In genomic region chr10:68327889-68328786, GRCh38 we compare ENCODE assay signal across 8 cellular contexts. TPM values are rescaled to one million over a fixed set of nuclear protein-coding genes. Genes with fewer than 3 reads are reported as not detected.
A peak's percentile ranks its signal among the peaks of the same experiment; 100 is the strongest.
DNase-seq lines count a peak whose midpoint lies in the region; ATAC-seq and TF ChIP-seq lines count a peak whose summit lies in the region.

No MANE protein-coding gene starts in this region.

- H2AK9ac ChIP-seq in IMR-90 (replicated peaks; ENCODE audit: low read depth, low read length, poor library complexity) = no peak overlapping the region

- peak overlapping the region; percentile 5; the same call in 1 of the 2 replicates for H4K91ac ChIP-seq in IMR-90 (ENCODE audit: insufficient read depth, low read depth, low read length)

- in situ Hi-C loops in IMR-90 (cut with MboI; ENCODE audit: low sequenced_read_pairs) = no loop called here

- peaks cover 10% of the 10 kb centered on the region for H3K4me1 ChIP-seq in IMR-90 (ENCODE audit: control insufficient read depth, insufficient read depth, low read length)
- peaks cover 6 to 34% (median 25%) of the 10 kb centered on the region in 3 donors for H3K4me1 ChIP-seq in esophagus squamous epithelium

- peak overlapping the region; percentile 87 for H2BK5ac ChIP-seq in IMR-90 (ENCODE audit: low read depth, low read length, poor library complexity, severe bottlenecking)

- no peak overlapping the region for H3K4me3 ChIP-seq in IMR-90 (ENCODE audit: insufficient read depth, low read depth, low read length)
- peak overlapping the region in 2 of 4 donors; percentile 7 to 52 for H3K4me3 ChIP-seq in esophagus squamous epithelium

- no peak overlapping the region; the same call in 1 of the 2 replicates for H3K9ac ChIP-seq in IMR-90 (ENCODE audit: low read depth, low read length)

- H4K5ac ChIP-seq in IMR-90 (ENCODE audit: low read depth, low read length) = peak overlapping the region; percentile 65

- peaks cover 4% of the 10 kb centered on the region; the same call in 1 of the 2 replicates for H3K9me1 ChIP-seq in IMR-90 (ENCODE audit: insufficient read depth, low read length)

- no peak for ATAC-seq in IMR-90 (ENCODE audit: low read depth)
- no peak for ATAC-seq in GM18858 (IDR thresholded peaks at IDR 0.05; ENCODE audit: unreplicated experiment)
- no peak for ATAC-seq in HG03280 (IDR thresholded peaks at IDR 0.05; ENCODE audit: unreplicated experiment)

- H3K18ac ChIP-seq in IMR-90 (ENCODE audit: low read depth, low read length) = peak overlapping the region; percentile 68; the same call in 1 of the 2 replicates

- H4K8ac ChIP-seq in IMR-90 (ENCODE audit: low read depth in 2 of 2, low read length in 2 of 2) = peak overlapping the region; percentile 28 to 83; a peak in 3 of 4 replicates

- H3K4me1 Mint-ChIP-seq in osteocyte (ENCODE audit: unreplicated experiment) = peaks cover 36% of the 10 kb centered on the region

- H3K36me3 Mint-ChIP-seq in osteocyte (ENCODE audit: unreplicated experiment) = peaks cover 3% of the 10 kb centered on the region

- peak overlapping the region; percentile 65; the same call in 1 of the 2 replicates for H3K27ac ChIP-seq in IMR-90 (ENCODE audit: insufficient read depth, low read length)
- H3K27ac ChIP-seq in esophagus squamous epithelium = peak overlapping the region; percentile 37 to 100 (median 84)

- POLR2A ChIA-PET in IMR-90 (lab: Charles Lee; ENCODE audit: unreplicated experiment) = no interaction called here

- H3K9me3 ChIP-seq in IMR-90 (ENCODE audit: control insufficient read depth, insufficient read depth, low read length) = no peaks in the 10 kb centered on the region
- no peaks in the 10 kb centered on the region for H3K9me3 ChIP-seq in esophagus squamous epithelium

- H3K4me3 Mint-ChIP-seq in osteocyte (ENCODE audit: unreplicated experiment) = peak overlapping the region; percentile 40

- peak overlapping the region; percentile 26 for H2AFZ ChIP-seq in IMR-90 (replicated peaks; ENCODE audit: low read length, poor library complexity)

- TF ChIP-seq CTCF in IMR-90 (conservative IDR thresholded peaks at IDR 0.05; ENCODE audit: low read depth, low read length) = no peak
- no peak for TF ChIP-seq CTCF in esophagus squamous epithelium (IDR thresholded peaks at IDR 0.05)
- TF ChIP-seq CTCF in osteocyte (IDR thresholded peaks at IDR 0.05) = no peak

- peak overlapping the region; percentile 76 for H3K4me2 ChIP-seq in IMR-90 (ENCODE audit: low read depth, low read length)

- BruUV-seq in IMR-90 (replicated peaks; lab: Mats Ljungman, UMichigan) = no TSS peak

- peak overlapping the region; percentile 54 for H2BK20ac ChIP-seq in IMR-90 (ENCODE audit: low read depth, low read length)

- H3K27me3 ChIP-seq in IMR-90 (ENCODE audit: control insufficient read depth, insufficient read depth, low read length) (no peaks in the 10 kb centered on the region), esophagus squamous epithelium (no peaks in the 10 kb centered on the region)

- H3K36me3 ChIP-seq in IMR-90 (ENCODE audit: control insufficient read depth, insufficient read depth, low read length) (no peaks in the 10 kb centered on the region), esophagus squamous epithelium (no peaks in the 10 kb centered on the region)

- H3K23ac ChIP-seq in IMR-90 (ENCODE audit: low read depth, low read length) = peak overlapping the region; percentile 54; the same call in 1 of the 2 replicates

- DNase-seq in D341Med (ENCODE audit: low spot score) (peak; percentile 18), IMR-90 (peak; percentile 60), SW480 (ENCODE audit: low spot score) (peak; percentile 40), esophagus squamous epithelium (lab: John Stamatoyannopoulos, UW) (no peak), osteocyte (ENCODE audit: extremely low spot score, unreplicated experiment) (no peak), NK-92 (lab: John Stamatoyannopoulos, UW; ENCODE audit: unreplicated experiment) (no peak)

- peak overlapping the region; percentile 66; the same call in 1 of the 2 replicates for H3K56ac ChIP-seq in IMR-90 (ENCODE audit: extremely low read depth, insufficient read depth, low read length)

- WGBS in IMR-90 (ENCODE audit: extremely low coverage in 2 of 2, insufficient read length in 1 of 2), 2 experiments = no CpG with 5 or more reads among the region's 4 CpGs
- WGBS in esophagus squamous epithelium, 2 donors = 10 to 16% methylated on average over 4 of the region's 4 CpGs

- H3K79me1 ChIP-seq in IMR-90 (ENCODE audit: low read depth in 1 of 2, low read length in 2 of 2) = peaks cover 4 to 25% of the 10 kb centered on the region in 2 experiments; a peak in 3 of 4 replicates

- intact Hi-C loops in IMR-90 (cut with micrococcal nuclease) (no loop called here), esophagus squamous epithelium (cut with DNase I) (no loop called here)

- TF ChIP-seq POLR2A in IMR-90 (IDR thresholded peaks at IDR 0.05; ENCODE audit: low read depth, low read length) = no peak
- no peak for TF ChIP-seq POLR2A in esophagus squamous epithelium (IDR thresholded peaks at IDR 0.05)

- peaks cover 6% of the 10 kb centered on the region; the same call in 1 of the 2 replicates for H4K20me1 ChIP-seq in IMR-90 (ENCODE audit: insufficient read depth, low read length)

- H3K27ac Mint-ChIP-seq in osteocyte (ENCODE audit: unreplicated experiment) = peak overlapping the region; percentile 97

- peak overlapping the region; percentile 18; the same call in 1 of the 3 replicates for H2BK15ac ChIP-seq in IMR-90 (ENCODE audit: low read depth, low read length)

- H3K4ac ChIP-seq in IMR-90 (ENCODE audit: low read depth, low read length) = peak overlapping the region; percentile 55; the same call in 1 of the 2 replicates

- TF ChIP-seq RAD21 in IMR-90 (IDR thresholded peaks at IDR 0.05; ENCODE audit: low read length) = no peak

- H2AK5ac ChIP-seq in IMR-90 (ENCODE audit: low read depth, low read length) = no peak overlapping the region

- dilution Hi-C loops in IMR-90 (cut with HindIII; ENCODE audit: low sequenced_read_pairs, unreplicated experiment) = no loop called here

- CTCF ChIA-PET in IMR-90 (lab: Yijun Ruan, JAX) = interaction anchor here (1.0 kb wide), 1 partner anchor 26 kb away, joined by 3 read pairs; no protein-coding TSS in a partner anchor

- no peaks in the 10 kb centered on the region for H3K9me3 Mint-ChIP-seq in osteocyte (ENCODE audit: unreplicated experiment)

- no peaks in the 10 kb centered on the region for H3K27me3 Mint-ChIP-seq in osteocyte (ENCODE audit: unreplicated experiment)

- peak overlapping the region; percentile 47 for H3K14ac ChIP-seq in IMR-90 (replicated peaks; ENCODE audit: low read depth, low read length)

- peak overlapping the region; percentile 50 for H2BK120ac ChIP-seq in IMR-90 (ENCODE audit: low read depth, low read length)

TF ChIP-seq in IMR-90, 13 proteins besides CTCF, POLR2A, EP300 and RAD21:
- peak; percentile 18; the same call in 1 of the 2 replicates for TF ChIP-seq BHLHE40 (IDR thresholded peaks at IDR 0.05; ENCODE audit: low read depth, low read length)
- TF ChIP-seq FOS (IDR thresholded peaks at IDR 0.05; ENCODE audit: low read depth, low read length) = peak; percentile 5; the same call in 1 of the 2 replicates
- TF ChIP-seq USF2 (IDR thresholded peaks at IDR 0.05; ENCODE audit: low read depth, low read length) = peak; percentile 94
- no peak for TF ChIP-seq CHD1 (IDR thresholded peaks at IDR 0.05; ENCODE audit: low read depth, low read length)
- TF ChIP-seq CEBPB (IDR thresholded peaks at IDR 0.05; ENCODE audit: low read depth, low read length) = peak; percentile 72

RNA-seq across cellular contexts. Expression of gene HNRNPH3, which starts 3.7 kb away (rescaled TPM):
- 10.6 and 23.6 TPM in 2 replicates for total RNA-seq in IMR-90 (2012; rRNA removed)
- polyA plus RNA-seq in IMR-90 (2012; rRNA removed) = 119 and 142 TPM in 2 replicates
- 10.1 and 15.3 TPM in 2 replicates for polyA plus RNA-seq in IMR-90 (2012; cell fraction: cytosol; rRNA removed)
- polyA plus RNA-seq in IMR-90 (2012; cell fraction: nucleus; rRNA removed; ENCODE audit: low replicate concordance) = 6.1 and 43.1 TPM in 2 replicates
- total RNA-seq in esophagus squamous epithelium = 10 to 100 TPM; 10.7 to 43.6 (median 37.0) TPM
- 84.7 and 97.2 TPM in 2 replicates for total RNA-seq in osteocyte

RNA-seq across cellular contexts. Expression of gene PBLD, which starts 4.6 kb away (rescaled TPM):
- total RNA-seq in IMR-90 (2012; rRNA removed) (5.0 and 5.7 TPM in 2 replicates), esophagus squamous epithelium (1 to 10 TPM; 1.1 to 2.7 (median 2.3) TPM), osteocyte (8.6 and 10.1 TPM in 2 replicates)
- polyA plus RNA-seq in IMR-90 (2012; rRNA removed) = 2.3 and 3.3 TPM in 2 replicates
- 0.84 and 0.99 TPM in 2 replicates for polyA plus RNA-seq in IMR-90 (2012; cell fraction: cytosol; rRNA removed)
- 0.76 and 3.7 TPM in 2 replicates for polyA plus RNA-seq in IMR-90 (2012; cell fraction: nucleus; rRNA removed; ENCODE audit: low replicate concordance)

Comparison
In these comparisons a context has a peak if more than half of its experiments do, and no peak if none do; other contexts are left out.
1. DNase-seq: peak in D341Med (single experiment), IMR-90 (single experiment) and SW480 (single experiment); none in esophagus squamous epithelium (single experiment), osteocyte (single experiment) and NK-92 (single experiment).